20 cellular contexts compared by ENCODE assay signal in the genomic region with DNA sequence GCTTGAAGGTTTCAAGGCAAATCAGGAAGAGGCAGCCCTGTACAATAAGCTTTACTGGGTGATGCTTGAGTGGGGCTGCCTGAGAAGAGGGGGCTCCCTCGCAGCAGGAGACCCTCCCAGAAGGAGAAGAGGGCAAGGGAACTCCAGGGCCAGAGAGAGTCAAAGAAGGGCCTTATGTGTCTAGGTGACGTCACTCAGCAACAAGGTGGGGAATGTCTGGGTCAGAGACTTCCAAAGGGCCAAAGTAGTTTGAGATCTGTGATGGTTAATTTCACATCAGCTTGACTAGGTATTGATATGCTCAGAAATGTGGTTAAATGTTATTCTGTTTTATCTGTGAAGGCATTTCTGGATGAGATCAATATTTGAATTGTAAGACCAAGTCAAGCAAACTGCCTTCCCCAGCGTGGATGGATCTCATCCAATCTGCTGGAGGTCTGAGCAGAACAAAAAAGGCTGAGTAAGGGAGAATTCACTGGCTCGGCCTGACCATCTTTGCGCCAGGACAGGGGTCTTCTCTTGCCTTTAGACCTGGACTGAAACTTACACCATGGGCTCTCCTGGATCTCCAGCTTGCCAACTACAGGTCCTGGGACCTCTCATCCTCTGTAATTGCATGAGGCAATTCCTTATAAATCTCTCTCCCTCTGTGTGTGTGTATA. TPM values are rescaled to one million over a fixed set of nuclear protein-coding genes. Genes with fewer than 3 reads are reported as not detected.
A peak's percentile ranks its signal among the peaks of the same experiment; 100 is the strongest.
DNase-seq lines count a peak whose midpoint lies in the region; ATAC-seq lines count a peak whose summit lies in the region.
"Had no signal": no experiment of that assay in that cellular context is flagged by ENCODE, and none has a peak within 500 bp of the region (broad histone marks: within the 10 kb centered on the region; RNA-seq: fewer than 3 reads in every experiment).

No MANE protein-coding gene starts in this region.

- peak; percentile 46 for DNase-seq in activated CD8-positive, alpha-beta memory T cell treated with anti-CD3 and anti-CD28 coated beads, Interleukin-2, amount 50 U/mL, for 48 hours
- no peak for DNase-seq in activated CD8-positive, alpha-beta memory T cell treated with anti-CD3 and anti-CD28 coated beads, Interleukin-2, amount 50 U/mL, for 4 hours
- DNase-seq in islet precursor cell, result peak; percentile 28
- DNase-seq in mucosa of gallbladder (ENCODE audit: low spot score), result peak; percentile 21
- no peak for DNase-seq in T1000 (lab: John Stamatoyannopoulos, UW)
- DNase-seq: 8988T; CD8-positive, alpha-beta T cell; DMS 273 treated with DMSO at 0.1 percent for 48 hours; DMS53; DND-41; EL; GOT3; H7; HFFc6 had no signal

- ATAC-seq in HG03432 (IDR thresholded peaks at IDR 0.05; ENCODE audit: unreplicated experiment) (no peak), GM19467 (IDR thresholded peaks at IDR 0.05; ENCODE audit: unreplicated experiment) (no peak)
- ATAC-seq: CD8-positive, alpha-beta T cell; GM12878; HCT116 had no signal

RNA-seq across cellular contexts. Expression of gene MAS1, which starts 35.9 kb away (rescaled TPM):
- total RNA-seq in mucosa of gallbladder, result not detected
- total RNA-seq: B cell; CD8-positive, alpha-beta T cell; G401; H7; HFFc6 had no signal

RNA-seq across cellular contexts. Expression of gene IGF2R, which starts 42.2 kb away (rescaled TPM):
- total RNA-seq in mucosa of gallbladder, result 98.5 TPM

Comparison
In these comparisons a context has a peak if more than half of its experiments do, and no peak if none do; other contexts are left out.
1. DNase-seq: peak in activated CD8-positive, alpha-beta memory T cell treated with anti-CD3 and anti-CD28 coated beads, Interleukin-2, amount 50 U/mL, for 48 hours (single experiment), islet precursor cell (single experiment) and mucosa of gallbladder (single experiment); none in activated CD8-positive, alpha-beta memory T cell treated with anti-CD3 and anti-CD28 coated beads, Interleukin-2, amount 50 U/mL, for 4 hours (single experiment) and T1000 (single experiment).